24 cellular contexts compared by ENCODE assay signal in genomic region chr4:53913771-53914170, GRCh38.
DNase-seq lines count a peak whose midpoint lies in the region; ATAC-seq and TF ChIP-seq lines count a peak whose summit lies in the region.
"Had no signal": no experiment of that assay in that cellular context is flagged by ENCODE, and none has a peak within 500 bp of the region (broad histone marks: within the 10 kb centered on the region; RNA-seq: fewer than 3 reads in every experiment).

No MANE protein-coding gene starts in this region.

- no CpG with 5 or more reads among the region's 3 CpGs for WGBS in IMR-90 (ENCODE audit: extremely low coverage in 2 of 2, insufficient read length in 1 of 2), 2 experiments

- DNase-seq in IMR-90 (no peak), epithelial cell of prostate (ENCODE audit: low read depth, low spot score) (no peak), neural progenitor cell (ENCODE audit: low spot score) (no peak), T1000 (lab: John Stamatoyannopoulos, UW) (no peak), NCI-H2196 (lab: John Stamatoyannopoulos, UW; ENCODE audit: unreplicated experiment) (no peak)
- DNase-seq: C1 segment of cervical spinal cord; CD8-positive, alpha-beta T cell; DMS 273 treated with DMSO at 0.1 percent for 48 hours; DMS79; GDM1; NCI-H1092; NCI-H1417 treated with DMSO at 0.1 percent for 48 hours; NCI-H1694 treated with DMSO at 0.1 percent for 48 hours; NCI-H2081 treated with DMSO at 0.1 percent for 48 hours; NCI-H446; NCI-H524 treated with DMSO at 0.1 percent for 48 hours; NCI-H774; Right ventricle myocardium superior had no signal

- H3K23ac ChIP-seq in IMR-90 (ENCODE audit: low read depth, low read length): no peak overlapping the region

- no peak overlapping the region for H3K4me3 ChIP-seq in ACC112 (ENCODE audit: low read depth, low read length)
- no peak overlapping the region for H3K4me3 ChIP-seq in IMR-90 (ENCODE audit: insufficient read depth, low read depth, low read length)
- peak overlapping the region; percentile 35 to 38 for H3K4me3 ChIP-seq in neutrophil (ENCODE audit: low read depth in 1 of 2, low read length in 1 of 2)
- no peak overlapping the region for H3K4me3 ChIP-seq in neural progenitor cell
- H3K4me3 ChIP-seq: GM12878 had no signal

- dilution Hi-C loops in IMR-90 (cut with HindIII; ENCODE audit: low sequenced_read_pairs, unreplicated experiment): no loop called here

- no peaks in the 10 kb centered on the region for H3F3A ChIP-seq in neural progenitor cell (ENCODE audit: low read depth)

- no TSS peak for BruUV-seq in IMR-90 (replicated peaks; lab: Mats Ljungman, UMichigan)

- H2AFZ ChIP-seq in ACC112 (ENCODE audit: low read length, unreplicated experiment) (no peak overlapping the region), IMR-90 (replicated peaks; ENCODE audit: low read length, poor library complexity) (no peak overlapping the region), neural progenitor cell (replicated peaks) (no peak overlapping the region)

- no peak overlapping the region for H2BK5ac ChIP-seq in IMR-90 (ENCODE audit: low read depth, low read length, poor library complexity, severe bottlenecking)

- H2BK120ac ChIP-seq in IMR-90 (ENCODE audit: low read depth, low read length): peak overlapping the region; percentile 6; the same call in 1 of the 2 replicates

- no peak overlapping the region; the same call in 1 of the 2 replicates for H3K4ac ChIP-seq in IMR-90 (ENCODE audit: low read depth, low read length)

- peaks cover 48% of the 10 kb centered on the region for H3K4me1 ChIP-seq in ACC112 (ENCODE audit: control insufficient read depth, insufficient read depth, low read length, unreplicated experiment)
- H3K4me1 ChIP-seq in IMR-90 (ENCODE audit: control insufficient read depth, insufficient read depth, low read length): peaks cover 14% of the 10 kb centered on the region
- peaks cover 71 to 75% of the 10 kb centered on the region in 2 experiments for H3K4me1 ChIP-seq in neutrophil (ENCODE audit: control insufficient read depth in 1 of 2, insufficient read depth in 1 of 2, low read depth in 1 of 2, low read length in 1 of 2)
- no peaks in the 10 kb centered on the region for H3K4me1 ChIP-seq in neural progenitor cell

- H3K9me3 Mint-ChIP-seq in neural progenitor cell: no peaks in the 10 kb centered on the region
- H3K9me3 Mint-ChIP-seq: CD8-positive, alpha-beta T cell; IgD-negative memory B cell had no signal

- peak overlapping the region; percentile 22; the same call in 1 of the 2 replicates for H2BK20ac ChIP-seq in IMR-90 (ENCODE audit: low read depth, low read length)

- H3K79me1 ChIP-seq in IMR-90 (ENCODE audit: low read depth in 1 of 2, low read length in 2 of 2): peaks cover 0 to 3% of the 10 kb centered on the region in 2 experiments; a peak in 1 of 4 replicates

- H3K9me3 ChIP-seq in IMR-90 (ENCODE audit: control insufficient read depth, insufficient read depth, low read length): no peaks in the 10 kb centered on the region
- H3K9me3 ChIP-seq in neutrophil: no peaks in the 10 kb centered on the region
- no peaks in the 10 kb centered on the region for H3K9me3 ChIP-seq in neural progenitor cell (ENCODE audit: low read depth)

- no peak overlapping the region for H4K5ac ChIP-seq in IMR-90 (ENCODE audit: low read depth, low read length)

- H3K27ac ChIP-seq in ACC112 (ENCODE audit: low read depth, low read length) (peak overlapping the region; percentile 89), IMR-90 (ENCODE audit: insufficient read depth, low read length) (no peak overlapping the region), epithelial cell of prostate (peak overlapping the region; percentile 91), neutrophil (peak overlapping the region; percentile 90), neural progenitor cell (no peak overlapping the region)
- H3K27ac ChIP-seq: KMS-11 had no signal

- intact Hi-C loops in IMR-90 (cut with micrococcal nuclease): no loop called here

- H3K56ac ChIP-seq in IMR-90 (ENCODE audit: extremely low read depth, insufficient read depth, low read length): no peak overlapping the region

- TF ChIP-seq CTCF in IMR-90 (conservative IDR thresholded peaks at IDR 0.05; ENCODE audit: low read depth, low read length): no peak
- no peak for TF ChIP-seq CTCF in neutrophil (IDR thresholded peaks at IDR 0.05)
- no peak for TF ChIP-seq CTCF in neural progenitor cell (IDR thresholded peaks at IDR 0.05)

- H3K4me2 ChIP-seq in IMR-90 (ENCODE audit: low read depth, low read length): no peak overlapping the region
- no peak overlapping the region for H3K4me2 ChIP-seq in neural progenitor cell
- H3K4me2 ChIP-seq: KMS-11 had no signal

- H3K9ac ChIP-seq in IMR-90 (ENCODE audit: low read depth, low read length) (no peak overlapping the region), neural progenitor cell (no peak overlapping the region)
- H3K9ac ChIP-seq: KMS-11 had no signal

- H4K8ac ChIP-seq in IMR-90 (ENCODE audit: low read depth in 2 of 2, low read length in 2 of 2): no peak overlapping the region; a peak in 2 of 4 replicates

- H3K18ac ChIP-seq in IMR-90 (ENCODE audit: low read depth, low read length): no peak overlapping the region

- H3K36me3 ChIP-seq in ACC112 (ENCODE audit: insufficient read depth, low read length): no peaks in the 10 kb centered on the region
- H3K36me3 ChIP-seq in IMR-90 (ENCODE audit: control insufficient read depth, insufficient read depth, low read length): no peaks in the 10 kb centered on the region
- no peaks in the 10 kb centered on the region for H3K36me3 ChIP-seq in neutrophil
- H3K36me3 ChIP-seq in neural progenitor cell: no peaks in the 10 kb centered on the region

- no peak overlapping the region for H2AK9ac ChIP-seq in IMR-90 (replicated peaks; ENCODE audit: low read depth, low read length, poor library complexity)

- TF ChIP-seq POLR2A in IMR-90 (IDR thresholded peaks at IDR 0.05; ENCODE audit: low read depth, low read length) (no peak), GM18505 (IDR thresholded peaks at IDR 0.05; ENCODE audit: borderline replicate concordance, extremely low read depth, insufficient read depth, insufficient read length) (no peak)

- no peak overlapping the region for H3K27ac Mint-ChIP-seq in neural progenitor cell
- H3K27ac Mint-ChIP-seq: CD8-positive, alpha-beta T cell had no signal

- H3K36me3 Mint-ChIP-seq in neural progenitor cell: no peaks in the 10 kb centered on the region
- H3K36me3 Mint-ChIP-seq: CD8-positive, alpha-beta T cell; IgD-negative memory B cell had no signal

- H3K14ac ChIP-seq in IMR-90 (replicated peaks; ENCODE audit: low read depth, low read length): no peak overlapping the region

- 0 out of 3 replicates have a peak overlapping the region, but pooled peaks have one; percentile 38 for H2BK15ac ChIP-seq in IMR-90 (ENCODE audit: low read depth, low read length)

- peak overlapping the region; percentile 8; the same call in 1 of the 2 replicates for H4K91ac ChIP-seq in IMR-90 (ENCODE audit: insufficient read depth, low read depth, low read length)

- H3K27me3 Mint-ChIP-seq in neural progenitor cell (ENCODE audit: insufficient read depth, low read depth): peaks cover under 1% of the 10 kb centered on the region

- no peak overlapping the region for H3K4me3 Mint-ChIP-seq in neural progenitor cell
- H3K4me3 Mint-ChIP-seq: CD8-positive, alpha-beta T cell; IgD-negative memory B cell had no signal

- H3K79me2 ChIP-seq in ACC112 (ENCODE audit: control insufficient read depth, insufficient read depth, low read length, unreplicated experiment) (no peaks in the 10 kb centered on the region), neural progenitor cell (ENCODE audit: low read depth) (no peaks in the 10 kb centered on the region)

- H3K27me3 ChIP-seq in ACC112 (ENCODE audit: insufficient read depth, low read length): no peaks in the 10 kb centered on the region
- no peaks in the 10 kb centered on the region for H3K27me3 ChIP-seq in IMR-90 (ENCODE audit: control insufficient read depth, insufficient read depth, low read length)
- H3K27me3 ChIP-seq in neutrophil: no peaks in the 10 kb centered on the region
- no peaks in the 10 kb centered on the region for H3K27me3 ChIP-seq in neural progenitor cell

- H2AK5ac ChIP-seq in IMR-90 (ENCODE audit: low read depth, low read length): no peak overlapping the region

- ATAC-seq in IMR-90 (ENCODE audit: low read depth) (no peak), GM18505 (IDR thresholded peaks at IDR 0.05; ENCODE audit: unreplicated experiment) (no peak)
- ATAC-seq: CD8-positive, alpha-beta T cell; GM12878 had no signal

- POLR2A ChIA-PET in IMR-90 (lab: Charles Lee; ENCODE audit: unreplicated experiment): interaction anchor here (0.9 kb wide), 1 partner anchor 14 kb away, joined by 9 read pairs; no protein-coding TSS in a partner anchor

- CTCF ChIA-PET in IMR-90 (lab: Yijun Ruan, JAX): interaction anchor here (1.3 to 3.3 kb wide), 2 partner anchors 207 to 319 kb away, joined by 3 to 12 read pairs; no protein-coding TSS in a partner anchor

- peaks cover 2% of the 10 kb centered on the region for H3K4me1 Mint-ChIP-seq in neural progenitor cell

- TF ChIP-seq RAD21 in IMR-90 (IDR thresholded peaks at IDR 0.05; ENCODE audit: low read length): no peak

- H4K20me1 ChIP-seq in IMR-90 (ENCODE audit: insufficient read depth, low read length): no peaks in the 10 kb centered on the region
- no peaks in the 10 kb centered on the region for H4K20me1 ChIP-seq in neural progenitor cell (ENCODE audit: low read depth)

- in situ Hi-C loops in IMR-90 (cut with MboI; ENCODE audit: low sequenced_read_pairs): loop anchor here (25.0 kb wide), 1 partner anchor 726 kb away; no protein-coding TSS in a partner anchor

- H3K9me1 ChIP-seq in IMR-90 (ENCODE audit: insufficient read depth, low read length): peaks cover 16% of the 10 kb centered on the region

TF ChIP-seq in IMR-90, 13 proteins besides CTCF, POLR2A, EP300 and RAD21:
- no peak for TF ChIP-seq ELK1 (IDR thresholded peaks at IDR 0.05; ENCODE audit: borderline replicate concordance, low read depth, low read length)
- TF ChIP-seq FOS (IDR thresholded peaks at IDR 0.05; ENCODE audit: low read depth, low read length): no peak

Comparison
In these comparisons a context has a peak if more than half of its experiments do, and no peak if none do; other contexts are left out.
1. H3K27ac ChIP-seq: peak in ACC112 (single experiment), epithelial cell of prostate (single experiment) and neutrophil (single experiment); none in IMR-90 (single experiment) and neural progenitor cell (single experiment).
2. H3K4me3 ChIP-seq: peak in neutrophil (2 of 2); none in ACC112 (single experiment), IMR-90 (single experiment) and neural progenitor cell (single experiment).